Comparison of ENCODE assay signal across 8 cellular contexts in the genomic region with DNA sequence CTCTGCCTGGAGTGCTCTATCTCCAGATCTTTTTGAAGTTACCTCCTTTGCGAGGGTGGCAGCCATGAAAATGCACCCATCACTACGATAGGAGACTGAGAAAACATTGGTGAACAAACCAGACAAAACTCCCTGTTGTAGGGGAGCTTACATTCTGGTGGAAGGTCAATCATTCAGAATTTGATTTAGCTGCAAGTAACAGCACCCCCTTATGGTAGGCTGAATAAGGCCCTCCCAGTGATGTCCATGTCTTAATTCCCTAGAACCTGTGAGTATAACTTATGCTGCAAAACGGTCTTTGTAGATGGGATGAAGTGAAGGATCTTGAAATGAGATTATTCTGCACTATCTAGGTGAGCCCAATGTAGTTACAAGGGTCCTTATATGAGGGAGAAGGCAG. TPM values are rescaled to one million over a fixed set of nuclear protein-coding genes. Genes with fewer than 3 reads are reported as not detected.
DNase-seq lines count a peak whose midpoint lies in the region; TF ChIP-seq lines count a peak whose summit lies in the region.

No MANE protein-coding gene starts in this region.

- no peak overlapping the region for H3K4me2 ChIP-seq in OCI-LY1 (ENCODE audit: low read length)
- no peak overlapping the region for H3K4me2 ChIP-seq in fibroblast of lung (ENCODE audit: extremely low read depth, insufficient read depth, low read length)

- H3K27me3 ChIP-seq in OCI-LY1 (ENCODE audit: insufficient read depth, low read length): no peaks in the 10 kb centered on the region
- no peaks in the 10 kb centered on the region for H3K27me3 ChIP-seq in fibroblast of lung (ENCODE audit: control insufficient read depth, insufficient read depth, low read length)

- peak; percentile 35 for DNase-seq in GF-D8 (lab: John Stamatoyannopoulos, UW)
- DNase-seq in H4 (ENCODE audit: low spot score): peak; percentile 26
- peak in 1 of 2 donors; percentile 59 for DNase-seq in fibroblast of lung (ENCODE audit: low read depth in 2 of 2)
- no peak for DNase-seq in NCI-H2107 treated with DMSO at 0.1 percent for 48 hours (lab: John Stamatoyannopoulos, UW; ENCODE audit: unreplicated experiment)
- no peak for DNase-seq in NCI-H187 treated with DMSO at 0.1 percent for 48 hours (lab: John Stamatoyannopoulos, UW)
- DNase-seq in coronary artery (ENCODE audit: low spot score): no peak
- DNase-seq in activated CD4-positive, alpha-beta T cell treated with anti-CD3 and anti-CD28 coated beads, Interleukin-2, amount 50 U/mL, for 4 hours: no peak

- no peaks in the 10 kb centered on the region for H4K20me1 ChIP-seq in OCI-LY1 (ENCODE audit: insufficient read depth, low read length)
- H4K20me1 ChIP-seq in fibroblast of lung (ENCODE audit: control insufficient read depth, extremely low read depth, insufficient read depth, low read length): no peaks in the 10 kb centered on the region

- no peaks in the 10 kb centered on the region for H3K9me3 ChIP-seq in OCI-LY1 (ENCODE audit: low read length)
- H3K9me3 ChIP-seq in fibroblast of lung (ENCODE audit: control insufficient read depth, insufficient read depth, low read depth, low read length): no peaks in the 10 kb centered on the region

- H3K9me2 ChIP-seq in OCI-LY1 (ENCODE audit: low read depth, low read length): no peaks in the 10 kb centered on the region

- H3K27ac ChIP-seq in OCI-LY1 (ENCODE audit: low read depth, low read length, poor library complexity, severe bottlenecking): no peak overlapping the region
- no peak overlapping the region for H3K27ac ChIP-seq in fibroblast of lung (ENCODE audit: insufficient read depth, low read length)
- H3K27ac ChIP-seq in coronary artery: no peak overlapping the region

- H3K79me2 ChIP-seq in OCI-LY1 (ENCODE audit: insufficient read depth, low read length): no peaks in the 10 kb centered on the region
- no peaks in the 10 kb centered on the region for H3K79me2 ChIP-seq in fibroblast of lung (ENCODE audit: control insufficient read depth, insufficient read depth, low read length)

- H2AFZ ChIP-seq in OCI-LY1 (ENCODE audit: low read length) (no peak overlapping the region), fibroblast of lung (ENCODE audit: low read length) (no peak overlapping the region)

- H3K36me3 ChIP-seq in OCI-LY1 (ENCODE audit: insufficient read depth, low read length): no peaks in the 10 kb centered on the region
- no peaks in the 10 kb centered on the region for H3K36me3 ChIP-seq in fibroblast of lung (ENCODE audit: control insufficient read depth, insufficient read depth, low read length)

- H3K9ac ChIP-seq in OCI-LY1 (ENCODE audit: low read length) (no peak overlapping the region), fibroblast of lung (ENCODE audit: insufficient read depth, low read length) (no peak overlapping the region)

- H3K4me3 ChIP-seq in OCI-LY1 (ENCODE audit: low read depth, low read length, poor library complexity, severe bottlenecking): no peak overlapping the region
- H3K4me3 ChIP-seq in fibroblast of lung (replicated peaks in 1 of 4; ENCODE audit: control extremely low read depth in 1 of 4, insufficient read depth in 1 of 4, low read depth in 3 of 4, low read length in 4 of 4): no peak overlapping the region
- no peak overlapping the region for H3K4me3 ChIP-seq in coronary artery

- H3K4me1 ChIP-seq in OCI-LY1 (ENCODE audit: insufficient read depth, low read length, severe bottlenecking) (peaks cover 21% of the 10 kb centered on the region), fibroblast of lung (ENCODE audit: control insufficient read depth, extremely low read depth, insufficient read depth, low read length) (no peaks in the 10 kb centered on the region)

- H3F3A ChIP-seq in OCI-LY1 (ENCODE audit: insufficient read depth, low read length): no peaks in the 10 kb centered on the region

- peak; percentile 68 for TF ChIP-seq CTCF in OCI-LY1 (IDR thresholded peaks at IDR 0.05; ENCODE audit: low read length)
- TF ChIP-seq CTCF in fibroblast of lung (conservative IDR thresholded peaks at IDR 0.05 in 1 of 2, IDR thresholded peaks at IDR 0.05 in 1 of 2; ENCODE audit: low read depth in 1 of 2, low read length in 2 of 2): peak; percentile 62 to 79
- TF ChIP-seq CTCF in coronary artery (IDR thresholded peaks at IDR 0.05): no peak

RNA-seq across cellular contexts. Expression of a gene that starts 5.6 kb away (rescaled TPM):
- 0.06 TPM in 1 of 2 replicates, not detected in the other for total RNA-seq in H4 (2014; rRNA removed; shearing (Covaris generic))
- total RNA-seq in fibroblast of lung: 1.5 and 5.3 TPM in 2 replicates
- 0.79 and 0.99 TPM in 2 replicates for polyA plus RNA-seq in fibroblast of lung
- polyA plus RNA-seq in fibroblast of lung (2012): 0.68 and 1.1 TPM in 2 replicates
- 0.33 TPM in 1 of 2 replicates, not detected in the other for polyA minus RNA-seq in fibroblast of lung (ENCODE audit: low replicate concordance)

Comparison
In these comparisons a context has a peak if more than half of its experiments do, and no peak if none do; other contexts are left out.
1. DNase-seq: peak in GF-D8 (single experiment) and H4 (single experiment); none in NCI-H2107 treated with DMSO at 0.1 percent for 48 hours (single experiment), NCI-H187 treated with DMSO at 0.1 percent for 48 hours (single experiment), coronary artery (single experiment) and activated CD4-positive, alpha-beta T cell treated with anti-CD3 and anti-CD28 coated beads, Interleukin-2, amount 50 U/mL, for 4 hours (0 of 2).